Comparison of ENCODE assay signal across 1 cellular context in genomic region chr17:82602487-82602886, GRCh38.
TF ChIP-seq lines count a peak whose summit lies in the region.

No MANE protein-coding gene starts in this region.

TF ChIP-seq in WTC11, 78 proteins besides CTCF, POLR2A, EP300 and RAD21 (continued from another document):
- TF ChIP-seq CREB1 (CRISPR knock-in tag; IDR thresholded peaks at IDR 0.05) = no peak
